In the genomic region with DNA sequence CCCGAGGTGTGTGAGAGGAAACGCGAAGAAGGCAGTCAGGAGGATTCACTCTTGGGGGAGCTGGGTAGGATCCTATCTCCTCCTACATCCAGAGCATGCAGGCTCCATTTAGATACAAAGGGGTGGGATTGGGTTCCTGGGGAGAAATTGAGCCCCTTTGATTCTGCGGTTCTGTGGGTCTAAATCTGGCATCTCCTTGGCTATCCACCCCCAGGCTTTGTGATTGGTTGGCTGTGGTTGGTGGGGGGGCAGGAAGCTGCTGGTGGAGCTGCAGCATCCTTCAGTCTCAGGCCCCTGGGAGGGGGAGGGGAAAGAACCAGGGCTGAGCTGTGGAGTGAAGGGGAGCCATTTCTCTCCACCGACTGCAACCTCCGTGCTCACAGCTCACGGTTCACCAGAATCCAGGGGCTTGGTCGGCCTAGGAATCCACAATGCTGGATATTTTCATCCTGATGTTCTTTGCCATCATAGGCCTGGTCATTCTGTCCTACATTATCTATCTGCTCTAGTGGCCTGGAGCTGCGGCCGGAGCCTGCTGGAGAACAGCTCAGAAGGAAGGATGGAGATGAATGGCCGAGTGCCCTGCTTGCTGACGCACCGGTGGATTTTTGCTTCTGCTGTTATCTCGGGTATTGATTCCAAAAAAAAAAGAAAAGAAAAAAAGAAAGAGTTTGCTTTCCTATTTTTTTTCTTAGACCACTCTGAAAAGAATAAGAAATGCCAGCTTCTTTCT, we compare ENCODE assay signal across 7 cellular contexts.
DNase-seq lines count a peak whose midpoint lies in the region; ATAC-seq and TF ChIP-seq lines count a peak whose summit lies in the region.

TSS of gene LASP1NB (plus strand) at position 352 of the 733 bp plus-strand sequence.

- ATAC-seq in GM19035 (IDR thresholded peaks at IDR 0.05; ENCODE audit: unreplicated experiment) (no peak), GM18498 (IDR thresholded peaks at IDR 0.05; ENCODE audit: unreplicated experiment) (no peak)

- H3K27me3 ChIP-seq in NT2/D1 (ENCODE audit: insufficient read depth, insufficient read length) (no peaks in the 10 kb centered on the region), ascending aorta (no peaks in the 10 kb centered on the region)

- intact Hi-C loops in ascending aorta (cut with DNase I) = no loop called here

- H3K4me1 ChIP-seq in NT2/D1 (ENCODE audit: insufficient read depth, insufficient read length) = peaks cover 13% of the 10 kb centered on the region
- H3K4me1 ChIP-seq in ascending aorta = peaks cover 4 to 35% of the 10 kb centered on the region in 2 donors

- DNase-seq in NT2/D1 (ENCODE audit: low read depth, low spot score) = no peak
- DNase-seq in ascending aorta (ENCODE audit: low spot score in 2 of 2) = peak in 1 of 2 donors; percentile 62
- peak; percentile 82 for DNase-seq in medulla oblongata (ENCODE audit: extremely low spot score)
- DNase-seq in superior temporal gyrus (ENCODE audit: extremely low spot score) = peak; percentile 92
- no peak for DNase-seq in NCI-H2081 treated with DMSO at 0.1 percent for 48 hours (lab: John Stamatoyannopoulos, UW)

- H3K4me3 ChIP-seq in NT2/D1 (ENCODE audit: insufficient read length, low read depth) = peak within 1 kb of the TSS; percentile 47
- H3K4me3 ChIP-seq in ascending aorta = peak within 1 kb of the TSS in 1 of 2 donors; percentile 36

- H3K36me3 ChIP-seq in NT2/D1 (ENCODE audit: insufficient read depth, insufficient read length, low read length) (peaks cover 4% of the 10 kb centered on the region), ascending aorta (peaks cover 0 to 3% of the 10 kb centered on the region in 2 donors)

- TF ChIP-seq CTCF in ascending aorta (IDR thresholded peaks at IDR 0.05) = no peak

- peak within 1 kb of the TSS; percentile 50 to 71 for H3K27ac ChIP-seq in ascending aorta

- no peaks in the 10 kb centered on the region for H3K9me3 ChIP-seq in NT2/D1 (ENCODE audit: insufficient read depth, low read length)
- H3K9me3 ChIP-seq in ascending aorta = no peaks in the 10 kb centered on the region

- H3K9ac ChIP-seq in NT2/D1 (ENCODE audit: insufficient read length, low read depth) = peak within 1 kb of the TSS; percentile 83

Comparison
In these comparisons a context has a peak if more than half of its experiments do, and no peak if none do; other contexts are left out.
1. DNase-seq: peak in medulla oblongata (single experiment) and superior temporal gyrus (single experiment); none in NT2/D1 (single experiment) and NCI-H2081 treated with DMSO at 0.1 percent for 48 hours (single experiment).